Comparison of ENCODE assay signal across 15 cellular contexts in the genomic region with DNA sequence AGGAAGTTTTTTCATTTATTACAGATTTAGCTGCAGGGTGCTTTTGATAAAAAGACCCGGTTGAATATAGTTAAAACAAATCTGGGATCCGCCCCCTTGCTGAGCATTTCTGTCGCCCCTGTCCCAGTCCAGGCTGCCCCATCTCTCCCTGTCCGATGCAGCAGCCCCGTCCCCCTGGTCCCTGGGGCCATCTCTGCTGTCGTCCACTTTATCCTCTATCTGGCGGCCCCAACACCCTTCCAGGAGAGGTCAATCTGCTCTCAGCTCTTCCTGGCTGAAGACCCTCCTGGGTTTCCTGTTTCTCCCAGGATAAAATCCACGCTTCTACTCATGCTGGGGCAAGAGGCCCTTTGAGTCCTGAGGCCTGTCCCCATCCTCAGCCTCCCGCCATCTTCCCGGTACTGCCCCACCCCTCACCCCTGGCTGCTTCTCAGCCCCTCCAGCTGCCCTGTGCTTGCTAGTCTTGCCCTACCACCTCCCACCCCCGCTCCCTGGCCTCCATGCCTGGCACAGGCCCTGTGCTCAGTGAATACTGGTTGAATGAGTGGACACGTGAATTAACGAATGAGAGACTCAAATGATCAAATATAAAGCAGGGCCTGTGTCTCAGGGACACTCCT. TPM values are rescaled to one million over a fixed set of nuclear protein-coding genes. Genes with fewer than 3 reads are reported as not detected.
A peak's percentile ranks its signal among the peaks of the same experiment; 100 is the strongest.
DNase-seq lines count a peak whose midpoint lies in the region; ATAC-seq and TF ChIP-seq lines count a peak whose summit lies in the region.
"Had no signal": no experiment of that assay in that cellular context is flagged by ENCODE, and none has a peak within 500 bp of the region (broad histone marks: within the 10 kb centered on the region; RNA-seq: fewer than 3 reads in every experiment).

No MANE protein-coding gene starts in this region.

- peaks cover 0 to 2% (median 0%) of the 10 kb centered on the region in 7 donors for H3K27me3 ChIP-seq in heart right ventricle
- H3K27me3 ChIP-seq in BLaER1, result no peaks in the 10 kb centered on the region
- H3K27me3 ChIP-seq in upper lobe of right lung, result no peaks in the 10 kb centered on the region
- H3K27me3 ChIP-seq in gastrocnemius medialis, result peaks cover 0 to 8% (median 0%) of the 10 kb centered on the region in 3 donors

- H3K4me1 ChIP-seq in heart right ventricle (peaks cover 0 to 19% (median 9%) of the 10 kb centered on the region in 9 donors), BLaER1 (peaks cover 98% of the 10 kb centered on the region), upper lobe of right lung (no peaks in the 10 kb centered on the region), gastrocnemius medialis (no peaks in the 10 kb centered on the region)
- H3K4me1 ChIP-seq: BE2C had no signal

- intact Hi-C loops in Right ventricle myocardium superior (cut with DNase I), result no loop called here
- intact Hi-C loops in heart right ventricle (cut with DNase I), result loop anchor here in 1 of 10 donors (10.0 kb wide), 1 partner anchor 246 kb away; no protein-coding TSS in a partner anchor
- intact Hi-C loops in upper lobe of right lung (cut with DNase I), result no loop called here
- intact Hi-C loops in gastrocnemius medialis (cut with DNase I; ENCODE audit: low total_unique reads), result no loop called here

- 85 to 90% methylated on average over 13 of the region's 13 CpGs for WGBS in heart right ventricle, 2 donors

- H3K36me3 ChIP-seq in heart right ventricle, result no peaks in the 10 kb centered on the region
- H3K36me3 ChIP-seq in BLaER1, result peaks cover 82% of the 10 kb centered on the region
- H3K36me3 ChIP-seq in upper lobe of right lung, result no peaks in the 10 kb centered on the region
- no peaks in the 10 kb centered on the region for H3K36me3 ChIP-seq in gastrocnemius medialis
- H3K36me3 ChIP-seq: BE2C had no signal

- H3K9me3 ChIP-seq in heart right ventricle, result peaks cover 0 to 9% (median 0%) of the 10 kb centered on the region in 11 donors
- H3K9me3 ChIP-seq in BLaER1, result peaks cover 31% of the 10 kb centered on the region; the same call in 1 of the 2 replicates
- no peaks in the 10 kb centered on the region for H3K9me3 ChIP-seq in upper lobe of right lung
- no peaks in the 10 kb centered on the region for H3K9me3 ChIP-seq in gastrocnemius medialis
- H3K9me3 ChIP-seq: BE2C had no signal

- H3K27ac ChIP-seq in heart right ventricle (peak overlapping the region in 1 of 10 donors; percentile 67), BLaER1 (peak overlapping the region; percentile 96), cingulate gyrus (ENCODE audit: low read depth, low read length) (peak overlapping the region; percentile 39), upper lobe of right lung (no peak overlapping the region), gastrocnemius medialis (no peak overlapping the region)

- H3K4me2 ChIP-seq in BLaER1, result peak overlapping the region; percentile 99

- ATAC-seq in Right ventricle myocardium superior (ENCODE audit: poor library complexity) (no peak), heart right ventricle (no peak), upper lobe of right lung (no peak), GM19463 (IDR thresholded peaks at IDR 0.05; ENCODE audit: unreplicated experiment) (no peak), gastrocnemius medialis (no peak)
- ATAC-seq: GM12878 had no signal

- DNase-seq in Right ventricle myocardium superior (peak; percentile 27), heart right ventricle (no peak), upper lobe of right lung (peak; percentile 36), gastrocnemius medialis (no peak)
- DNase-seq: 8988T; BE2C; CD4-positive, alpha-beta memory T cell; DMS153; DMS79; GF-D8; H9 had no signal

- no peak for TF ChIP-seq POLR2A in gastrocnemius medialis (IDR thresholded peaks at IDR 0.05)

- no peaks in the 10 kb centered on the region for H4K20me1 ChIP-seq in BLaER1

- TF ChIP-seq CTCF in heart right ventricle (IDR thresholded peaks at IDR 0.05) (no peak), upper lobe of right lung (IDR thresholded peaks at IDR 0.05) (no peak), gastrocnemius medialis (IDR thresholded peaks at IDR 0.05 in 4 of 5, conservative IDR thresholded peaks at IDR 0.05 in 1 of 5) (no peak)

- no peak overlapping the region for H3K4me3 ChIP-seq in heart right ventricle
- peak overlapping the region; percentile 90 for H3K4me3 ChIP-seq in BLaER1
- no peak overlapping the region for H3K4me3 ChIP-seq in upper lobe of right lung
- H3K4me3 ChIP-seq in gastrocnemius medialis, result no peak overlapping the region
- H3K4me3 ChIP-seq: GM12878 had no signal

- peak overlapping the region; percentile 96 for H3K9ac ChIP-seq in BLaER1

- in situ Hi-C loops in gastrocnemius medialis (cut with MboI; ENCODE audit: low sequenced_read_pairs in 4 of 4), result no loop called here

RNA-seq across cellular contexts. Expression of a gene that starts 16.0 kb away (rescaled TPM):
- total RNA-seq in Right ventricle myocardium superior, result 10.0 TPM
- 10 to 100 TPM in 2 of 10 donors, 1 to 10 TPM in 6, under 1 TPM in 2; 0.51 to 24.1 (median 3.7) TPM for total RNA-seq in heart right ventricle
- polyA plus RNA-seq in heart right ventricle, result 1 to 10 TPM in 1 of 2 donors, under 1 TPM in 1; 0.54 to 7.1 TPM
- 18.2 TPM for total RNA-seq in upper lobe of right lung
- 1 to 10 TPM in 1 of 4 donors, under 1 TPM in 2, not detected in 1; 0.24 to 1.1 (median 0.59) TPM for total RNA-seq in gastrocnemius medialis
- total RNA-seq: CD4-positive, alpha-beta memory T cell; H9 had no signal
- polyA plus RNA-seq: CD4-positive, alpha-beta memory T cell had no signal

Comparison
In these comparisons a context has a peak if more than half of its experiments do, and no peak if none do; other contexts are left out.
1. DNase-seq: peak in Right ventricle myocardium superior (single experiment) and upper lobe of right lung (single experiment); none in heart right ventricle (0 of 2) and gastrocnemius medialis (0 of 2).
2. H3K27ac ChIP-seq: peak in BLaER1 (single experiment) and cingulate gyrus (single experiment); none in upper lobe of right lung (single experiment) and gastrocnemius medialis (0 of 4).